In the genomic region with DNA sequence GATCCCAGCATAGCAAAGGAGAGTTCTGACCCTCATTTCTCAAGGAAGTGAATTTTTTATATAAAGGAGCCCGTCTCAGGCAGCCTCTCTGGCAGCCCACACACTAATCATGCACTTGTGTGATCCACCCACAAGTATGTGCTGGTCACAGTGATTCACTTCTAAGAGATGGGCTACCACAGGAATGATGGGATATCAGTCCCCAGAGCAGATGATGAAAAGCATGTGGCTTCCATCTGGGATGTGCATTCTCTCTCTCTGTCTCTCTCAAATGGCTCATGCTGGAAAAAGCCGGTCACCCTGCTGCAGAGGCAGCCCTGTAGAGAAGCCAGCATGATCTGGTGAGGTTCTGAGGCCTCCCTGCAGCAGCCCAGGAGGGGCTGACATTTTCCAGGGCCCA, we compare ENCODE assay signal across 1 cellular context.
A peak's percentile ranks its signal among the peaks of the same experiment; 100 is the strongest.
TF ChIP-seq lines count a peak whose summit lies in the region.

No MANE protein-coding gene starts in this region.

TF ChIP-seq in SK-N-SH, 30 proteins besides CTCF, POLR2A, EP300 and RAD21 (continued from another document):
- TF ChIP-seq, protein P1, sequence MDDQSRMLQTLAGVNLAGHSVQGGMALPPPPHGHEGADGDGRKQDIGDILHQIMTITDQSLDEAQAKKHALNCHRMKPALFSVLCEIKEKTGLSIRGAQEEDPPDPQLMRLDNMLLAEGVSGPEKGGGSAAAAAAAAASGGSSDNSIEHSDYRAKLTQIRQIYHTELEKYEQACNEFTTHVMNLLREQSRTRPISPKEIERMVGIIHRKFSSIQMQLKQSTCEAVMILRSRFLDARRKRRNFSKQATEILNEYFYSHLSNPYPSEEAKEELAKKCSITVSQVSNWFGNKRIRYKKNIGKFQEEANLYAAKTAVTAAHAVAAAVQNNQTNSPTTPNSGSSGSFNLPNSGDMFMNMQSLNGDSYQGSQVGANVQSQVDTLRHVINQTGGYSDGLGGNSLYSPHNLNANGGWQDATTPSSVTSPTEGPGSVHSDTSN (IDR thresholded peaks at IDR 0.05): peak; percentile 68
- TF ChIP-seq JUND (IDR thresholded peaks at IDR 0.05): peak; percentile 75
- peak; percentile 25; the same call in 1 of the 2 replicates for TF ChIP-seq NFIC (IDR thresholded peaks at IDR 0.05; ENCODE audit: borderline replicate concordance)
- TF ChIP-seq TEAD4 (IDR thresholded peaks at IDR 0.05; ENCODE audit: borderline replicate concordance, insufficient read depth): peak; percentile 63; the same call in 1 of the 2 replicates
